ENCODE assay signal across 1 cellular context in genomic region chr2:230307485-230307884, GRCh38.
A peak's percentile ranks its signal among the peaks of the same experiment; 100 is the strongest.
TF ChIP-seq lines count a peak whose summit lies in the region.

No MANE protein-coding gene starts in this region.

TF ChIP-seq in HepG2, 621 proteins besides CTCF, POLR2A, EP300 and RAD21:
- no peak for TF ChIP-seq ZSCAN20 (CRISPR knock-in tag; IDR thresholded peaks at IDR 0.05; ENCODE audit: borderline replicate concordance)
- TF ChIP-seq TAF1 (CRISPR knock-in tag; IDR thresholded peaks at IDR 0.05) = no peak
- no peak for TF ChIP-seq ZBTB33 (CRISPR knock-in tag; IDR thresholded peaks at IDR 0.05)
- TF ChIP-seq CEBPB (IDR thresholded peaks at IDR 0.05; ENCODE audit: borderline replicate concordance, low read depth, low read length) = peak; percentile 13; the same call in 1 of the 2 replicates
